2 cellular contexts compared by ENCODE assay signal in genomic region chr12:6343518-6343917, GRCh38.
A peak's percentile ranks its signal among the peaks of the same experiment; 100 is the strongest.
TF ChIP-seq lines count a peak whose summit lies in the region.

No MANE protein-coding gene starts in this region.

TF ChIP-seq in HCT116, 20 proteins besides CTCF, POLR2A, EP300 and RAD21:
- TF ChIP-seq YY1 (IDR thresholded peaks at IDR 0.05; ENCODE audit: extremely low read depth, insufficient replicate concordance, low read depth, low read length): no peak
- no peak for TF ChIP-seq REST (IDR thresholded peaks at IDR 0.05; ENCODE audit: low read depth)
- no peak for TF ChIP-seq EZH2 (IDR thresholded peaks at IDR 0.05)
- no peak for TF ChIP-seq SIN3A (IDR thresholded peaks at IDR 0.05; ENCODE audit: low read depth)
- TF ChIP-seq, protein P1, sequence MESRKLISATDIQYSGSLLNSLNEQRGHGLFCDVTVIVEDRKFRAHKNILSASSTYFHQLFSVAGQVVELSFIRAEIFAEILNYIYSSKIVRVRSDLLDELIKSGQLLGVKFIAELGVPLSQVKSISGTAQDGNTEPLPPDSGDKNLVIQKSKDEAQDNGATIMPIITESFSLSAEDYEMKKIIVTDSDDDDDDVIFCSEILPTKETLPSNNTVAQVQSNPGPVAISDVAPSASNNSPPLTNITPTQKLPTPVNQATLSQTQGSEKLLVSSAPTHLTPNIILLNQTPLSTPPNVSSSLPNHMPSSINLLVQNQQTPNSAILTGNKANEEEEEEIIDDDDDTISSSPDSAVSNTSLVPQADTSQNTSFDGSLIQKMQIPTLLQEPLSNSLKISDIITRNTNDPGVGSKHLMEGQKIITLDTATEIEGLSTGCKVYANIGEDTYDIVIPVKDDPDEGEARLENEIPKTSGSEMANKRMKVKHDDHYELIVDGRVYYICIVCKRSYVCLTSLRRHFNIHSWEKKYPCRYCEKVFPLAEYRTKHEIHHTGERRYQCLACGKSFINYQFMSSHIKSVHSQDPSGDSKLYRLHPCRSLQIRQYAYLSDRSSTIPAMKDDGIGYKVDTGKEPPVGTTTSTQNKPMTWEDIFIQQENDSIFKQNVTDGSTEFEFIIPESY (IDR thresholded peaks at IDR 0.05; ENCODE audit: extremely low read depth, insufficient replicate concordance, low read length): no peak
- TF ChIP-seq, protein P2, sequence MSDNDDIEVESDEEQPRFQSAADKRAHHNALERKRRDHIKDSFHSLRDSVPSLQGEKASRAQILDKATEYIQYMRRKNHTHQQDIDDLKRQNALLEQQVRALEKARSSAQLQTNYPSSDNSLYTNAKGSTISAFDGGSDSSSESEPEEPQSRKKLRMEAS (IDR thresholded peaks at IDR 0.05): no peak
- no peak for TF ChIP-seq ZNF274 (IDR thresholded peaks at IDR 0.05; ENCODE audit: low read depth, low read length)
- TF ChIP-seq SP1 (IDR thresholded peaks at IDR 0.05; ENCODE audit: low read depth): no peak
- TF ChIP-seq, protein P3, sequence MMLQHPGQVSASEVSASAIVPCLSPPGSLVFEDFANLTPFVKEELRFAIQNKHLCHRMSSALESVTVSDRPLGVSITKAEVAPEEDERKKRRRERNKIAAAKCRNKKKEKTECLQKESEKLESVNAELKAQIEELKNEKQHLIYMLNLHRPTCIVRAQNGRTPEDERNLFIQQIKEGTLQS (IDR thresholded peaks at IDR 0.05): no peak
- TF ChIP-seq POLR2AphosphoS5 (IDR thresholded peaks at IDR 0.05; ENCODE audit: low read depth, low read length): no peak

TF ChIP-seq in HepG2, 621 proteins besides CTCF, POLR2A, EP300 and RAD21 (continues in another document):
- TF ChIP-seq ERF (CRISPR knock-in tag; IDR thresholded peaks at IDR 0.05): no peak
- TF ChIP-seq ZNF501 (CRISPR knock-in tag; IDR thresholded peaks at IDR 0.05): no peak
- no peak for TF ChIP-seq CSRNP2 (CRISPR knock-in tag; conservative IDR thresholded peaks at IDR 0.05; ENCODE audit: low read depth)
- TF ChIP-seq HNF4G (IDR thresholded peaks at IDR 0.05; ENCODE audit: borderline replicate concordance, low read depth, low read length): peak; percentile 19; the same call in 1 of the 2 replicates
- TF ChIP-seq HNF4G (CRISPR knock-in tag; IDR thresholded peaks at IDR 0.05; ENCODE audit: borderline replicate concordance, low read depth): no peak
- TF ChIP-seq ZNF292 (CRISPR knock-in tag; IDR thresholded peaks at IDR 0.05; ENCODE audit: borderline replicate concordance, low read depth): peak; percentile 53; the same call in 1 of the 2 replicates
- TF ChIP-seq UBTF (CRISPR knock-in tag; IDR thresholded peaks at IDR 0.05): no peak
- 0 out of 2 replicates have a peak, but pooled peaks have one; percentile 25 for TF ChIP-seq KMT2A (CRISPR knock-in tag; IDR thresholded peaks at IDR 0.05)
- TF ChIP-seq ZNF766 (CRISPR knock-in tag; IDR thresholded peaks at IDR 0.05; ENCODE audit: borderline replicate concordance): no peak
- TF ChIP-seq ZNF816 (CRISPR knock-in tag; IDR thresholded peaks at IDR 0.05; ENCODE audit: borderline replicate concordance): no peak
- peak; percentile 53; the same call in 1 of the 2 replicates for TF ChIP-seq HNF4A (CRISPR knock-in tag; IDR thresholded peaks at IDR 0.05)
- TF ChIP-seq ZBTB46 (CRISPR knock-in tag; IDR thresholded peaks at IDR 0.05; ENCODE audit: borderline replicate concordance): no peak
- TF ChIP-seq ESRRA (CRISPR knock-in tag; IDR thresholded peaks at IDR 0.05; ENCODE audit: low read depth): 0 out of 2 replicates have a peak, but pooled peaks have one; percentile 34
- TF ChIP-seq XBP1 (CRISPR knock-in tag; IDR thresholded peaks at IDR 0.05): no peak
- TF ChIP-seq, protein P4, sequence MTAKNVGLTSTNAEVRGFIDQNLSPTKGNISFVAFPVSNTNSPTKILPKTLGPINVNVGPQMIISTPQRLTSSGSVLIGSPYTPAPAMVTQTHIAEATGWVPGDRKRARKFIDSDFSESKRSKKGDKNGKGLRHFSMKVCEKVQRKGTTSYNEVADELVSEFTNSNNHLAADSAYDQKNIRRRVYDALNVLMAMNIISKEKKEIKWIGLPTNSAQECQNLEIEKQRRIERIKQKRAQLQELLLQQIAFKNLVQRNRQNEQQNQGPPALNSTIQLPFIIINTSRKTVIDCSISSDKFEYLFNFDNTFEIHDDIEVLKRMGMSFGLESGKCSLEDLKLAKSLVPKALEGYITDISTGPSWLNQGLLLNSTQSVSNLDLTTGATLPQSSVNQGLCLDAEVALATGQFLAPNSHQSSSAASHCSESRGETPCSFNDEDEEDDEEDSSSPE (CRISPR knock-in tag; IDR thresholded peaks at IDR 0.05): no peak
- peak; percentile 27; the same call in 1 of the 2 replicates for TF ChIP-seq PAXIP1 (CRISPR knock-in tag; conservative IDR thresholded peaks at IDR 0.05)
- no peak for TF ChIP-seq MAFK (conservative IDR thresholded peaks at IDR 0.05 in 1 of 2, IDR thresholded peaks at IDR 0.05 in 1 of 2; ENCODE audit: low read length in 2 of 2)
- TF ChIP-seq EZH2 (conservative IDR thresholded peaks at IDR 0.05; ENCODE audit: low read depth, low read length): no peak
- no peak for TF ChIP-seq ARNT (IDR thresholded peaks at IDR 0.05)
- TF ChIP-seq REST (IDR thresholded peaks at IDR 0.05; ENCODE audit: borderline replicate concordance in 1 of 2, low read depth in 1 of 2, low read length in 2 of 2): no peak
- 0 out of 2 replicates have a peak, but pooled peaks have one; percentile 19 for TF ChIP-seq NR2F6 (IDR thresholded peaks at IDR 0.05)
- no peak for TF ChIP-seq NR2F6 (CRISPR knock-in tag; IDR thresholded peaks at IDR 0.05)
- TF ChIP-seq DMAP1 (CRISPR knock-in tag; IDR thresholded peaks at IDR 0.05): no peak
- TF ChIP-seq CREB1 (IDR thresholded peaks at IDR 0.05): no peak
- TF ChIP-seq CREB1 (CRISPR knock-in tag; IDR thresholded peaks at IDR 0.05): no peak
- TF ChIP-seq, protein P5, sequence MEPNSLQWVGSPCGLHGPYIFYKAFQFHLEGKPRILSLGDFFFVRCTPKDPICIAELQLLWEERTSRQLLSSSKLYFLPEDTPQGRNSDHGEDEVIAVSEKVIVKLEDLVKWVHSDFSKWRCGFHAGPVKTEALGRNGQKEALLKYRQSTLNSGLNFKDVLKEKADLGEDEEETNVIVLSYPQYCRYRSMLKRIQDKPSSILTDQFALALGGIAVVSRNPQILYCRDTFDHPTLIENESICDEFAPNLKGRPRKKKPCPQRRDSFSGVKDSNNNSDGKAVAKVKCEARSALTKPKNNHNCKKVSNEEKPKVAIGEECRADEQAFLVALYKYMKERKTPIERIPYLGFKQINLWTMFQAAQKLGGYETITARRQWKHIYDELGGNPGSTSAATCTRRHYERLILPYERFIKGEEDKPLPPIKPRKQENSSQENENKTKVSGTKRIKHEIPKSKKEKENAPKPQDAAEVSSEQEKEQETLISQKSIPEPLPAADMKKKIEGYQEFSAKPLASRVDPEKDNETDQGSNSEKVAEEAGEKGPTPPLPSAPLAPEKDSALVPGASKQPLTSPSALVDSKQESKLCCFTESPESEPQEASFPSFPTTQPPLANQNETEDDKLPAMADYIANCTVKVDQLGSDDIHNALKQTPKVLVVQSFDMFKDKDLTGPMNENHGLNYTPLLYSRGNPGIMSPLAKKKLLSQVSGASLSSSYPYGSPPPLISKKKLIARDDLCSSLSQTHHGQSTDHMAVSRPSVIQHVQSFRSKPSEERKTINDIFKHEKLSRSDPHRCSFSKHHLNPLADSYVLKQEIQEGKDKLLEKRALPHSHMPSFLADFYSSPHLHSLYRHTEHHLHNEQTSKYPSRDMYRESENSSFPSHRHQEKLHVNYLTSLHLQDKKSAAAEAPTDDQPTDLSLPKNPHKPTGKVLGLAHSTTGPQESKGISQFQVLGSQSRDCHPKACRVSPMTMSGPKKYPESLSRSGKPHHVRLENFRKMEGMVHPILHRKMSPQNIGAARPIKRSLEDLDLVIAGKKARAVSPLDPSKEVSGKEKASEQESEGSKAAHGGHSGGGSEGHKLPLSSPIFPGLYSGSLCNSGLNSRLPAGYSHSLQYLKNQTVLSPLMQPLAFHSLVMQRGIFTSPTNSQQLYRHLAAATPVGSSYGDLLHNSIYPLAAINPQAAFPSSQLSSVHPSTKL (CRISPR knock-in tag; IDR thresholded peaks at IDR 0.05): 0 out of 2 replicates have a peak, but pooled peaks have one; percentile 7
- no peak for TF ChIP-seq RFX3 (CRISPR knock-in tag; IDR thresholded peaks at IDR 0.05)
